8 cellular contexts compared by ENCODE assay signal in the genomic region with DNA sequence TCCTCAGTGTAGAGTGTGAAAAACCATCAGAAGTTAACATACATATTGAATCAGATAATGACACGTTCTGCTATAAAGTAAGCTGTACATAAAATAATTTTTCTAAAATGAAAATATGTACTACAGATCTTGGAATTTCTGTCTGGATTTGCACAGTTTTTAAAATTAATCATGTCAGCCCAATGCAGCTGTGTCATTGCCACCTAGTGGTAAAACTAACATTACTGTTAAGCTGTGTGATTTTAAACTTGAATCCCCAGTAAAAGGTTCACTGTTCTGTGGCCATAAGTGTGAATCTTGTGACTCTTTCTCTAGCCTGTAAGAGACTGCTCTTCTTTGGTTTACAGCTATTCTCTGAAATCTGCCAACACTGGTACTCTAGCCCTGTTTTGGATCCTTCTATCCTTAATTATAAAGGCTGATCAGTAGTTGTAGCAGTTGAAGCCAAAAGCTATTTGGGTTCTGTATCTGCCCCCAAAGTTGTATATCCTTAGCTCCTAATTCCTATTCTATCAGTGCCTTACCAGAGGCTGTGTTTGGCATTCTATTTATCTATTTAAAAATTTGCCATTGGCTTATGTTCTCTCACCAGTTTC. TPM values are rescaled to one million over a fixed set of nuclear protein-coding genes. Genes with fewer than 3 reads are reported as not detected.
DNase-seq lines count a peak whose midpoint lies in the region; ATAC-seq, FAIRE-seq and TF ChIP-seq lines count a peak whose summit lies in the region.

No MANE protein-coding gene starts in this region.

- no peak for ATAC-seq in activated T-cell treated with anti-CD3 and anti-CD28 coated beads, Interleukin-2, amount 50 U/mL, for 4 hours

- peak; percentile 71 for TF ChIP-seq CTCF in foreskin fibroblast (IDR thresholded peaks at IDR 0.05; ENCODE audit: low read depth, low read length)

- H3K27me3 ChIP-seq in small intestine (ENCODE audit: control insufficient read depth in 2 of 2, insufficient read depth in 2 of 2, low read length in 2 of 2): no peaks in the 10 kb centered on the region

- no peak overlapping the region for H3K4me3 Mint-ChIP-seq in activated T-cell treated with anti-CD3 and anti-CD28 coated beads, Interleukin-2, amount 50 U/mL, for 4 hours

- no peak for FAIRE-seq in HTR-8/SVneo (lab: Jason Lieb, UNC)
- no peak for FAIRE-seq in small intestine (lab: Jason Lieb, UNC)

- no peaks in the 10 kb centered on the region for H3K27me3 Mint-ChIP-seq in activated T-cell treated with anti-CD3 and anti-CD28 coated beads, Interleukin-2, amount 50 U/mL, for 4 hours (ENCODE audit: low read depth)

- H3K9me3 Mint-ChIP-seq in activated T-cell treated with anti-CD3 and anti-CD28 coated beads, Interleukin-2, amount 50 U/mL, for 4 hours: peaks cover 11% of the 10 kb centered on the region

- H3K9me3 ChIP-seq in SK-N-MC (ENCODE audit: low read depth, low read length) (no peaks in the 10 kb centered on the region), small intestine (ENCODE audit: control insufficient read depth, low read depth) (no peaks in the 10 kb centered on the region)

- H3K27ac ChIP-seq in SK-N-MC: no peak overlapping the region
- H3K27ac ChIP-seq in small intestine (ENCODE audit: low read depth in 1 of 2, low read length in 1 of 2): no peak overlapping the region

- H3K4me3 ChIP-seq in SK-N-MC: no peak overlapping the region
- H3K4me3 ChIP-seq in foreskin fibroblast (ENCODE audit: low read depth in 1 of 2, low read length in 2 of 2): no peak overlapping the region
- no peak overlapping the region for H3K4me3 ChIP-seq in small intestine (ENCODE audit: low read depth in 1 of 2, low read length in 2 of 2)

- no peak overlapping the region for H3K9ac ChIP-seq in SK-N-MC (ENCODE audit: insufficient read length)

- no peaks in the 10 kb centered on the region for H3K36me3 ChIP-seq in SK-N-MC (ENCODE audit: insufficient read depth, low read length)
- no peaks in the 10 kb centered on the region for H3K36me3 ChIP-seq in small intestine (ENCODE audit: control insufficient read depth in 2 of 2, insufficient read depth in 2 of 2, low read length in 2 of 2)

- H3K36me3 Mint-ChIP-seq in activated T-cell treated with anti-CD3 and anti-CD28 coated beads, Interleukin-2, amount 50 U/mL, for 4 hours (ENCODE audit: insufficient read depth): peaks cover 15% of the 10 kb centered on the region

- DNase-seq in Daoy (ENCODE audit: low read depth) (peak; percentile 27), HTR-8/SVneo (ENCODE audit: insufficient read length, low spot score) (peak; percentile 42), SK-N-MC (ENCODE audit: low read depth, low spot score) (peak; percentile 28), foreskin fibroblast (peak; percentile 24 to 70), small intestine (peak; percentile 34), HuH-7.5 (ENCODE audit: low spot score) (no peak), occipital lobe (lab: John Stamatoyannopoulos, UW) (no peak)
- no peak for DNase-seq in activated T-cell treated with anti-CD3 and anti-CD28 coated beads, Interleukin-2, amount 50 U/mL, for 4 hours

- 4 to 20% (median 6%) methylated on average over 1 of the region's 1 CpG for WGBS in small intestine, 3 donors

- H3K4me1 ChIP-seq in small intestine (ENCODE audit: control insufficient read depth in 2 of 2, insufficient read depth in 1 of 2, low read depth in 1 of 2, low read length in 1 of 2): no peaks in the 10 kb centered on the region

- H3K4me1 Mint-ChIP-seq in activated T-cell treated with anti-CD3 and anti-CD28 coated beads, Interleukin-2, amount 50 U/mL, for 4 hours (ENCODE audit: low read depth): peaks cover 34% of the 10 kb centered on the region

RNA-seq across cellular contexts. Expression of a gene that starts 4.0 kb away (rescaled TPM):
- 4.7 and 5.2 TPM in 2 replicates for total RNA-seq in Daoy (2014; rRNA removed; shearing (Covaris generic))
- 1 to 10 TPM; 1.6 to 5.5 (median 3.1) TPM for polyA plus RNA-seq in small intestine
- total RNA-seq in activated T-cell treated with anti-CD3 and anti-CD28 coated beads, Interleukin-2, amount 50 U/mL, for 4 hours: 10 to 100 TPM in 1 of 3 donors, 1 to 10 TPM in 2; 8.9 to 11.4 (median 9.4) TPM
- 14.3 TPM for total RNA-seq in occipital lobe

RNA-seq across cellular contexts. Expression of a gene that starts 4.1 kb away (rescaled TPM):
- 12.9 and 13.6 TPM in 2 replicates for total RNA-seq in Daoy (2014; rRNA removed; shearing (Covaris generic))
- polyA plus RNA-seq in small intestine: 10 to 100 TPM; 10.3 to 13.2 (median 11.1) TPM
- 10 to 100 TPM; 17.6 to 23.8 (median 20.7) TPM for total RNA-seq in activated T-cell treated with anti-CD3 and anti-CD28 coated beads, Interleukin-2, amount 50 U/mL, for 4 hours
- total RNA-seq in occipital lobe: 68.8 TPM

RNA-seq across cellular contexts. Expression of a gene that starts 50.9 kb away (rescaled TPM):
- 6.2 and 6.6 TPM in 2 replicates for total RNA-seq in Daoy (2014; rRNA removed; shearing (Covaris generic))
- polyA plus RNA-seq in small intestine: 1 to 10 TPM in 1 of 3 donors, under 1 TPM in 2; 0.45 to 2.4 (median 0.81) TPM
- 10 to 100 TPM; 27.3 to 29.8 (median 29.2) TPM for total RNA-seq in activated T-cell treated with anti-CD3 and anti-CD28 coated beads, Interleukin-2, amount 50 U/mL, for 4 hours
- 4.8 TPM for total RNA-seq in occipital lobe

Comparison
In these comparisons a context has a peak if more than half of its experiments do, and no peak if none do; other contexts are left out.
1. DNase-seq: peak in Daoy (single experiment), HTR-8/SVneo (single experiment), SK-N-MC (single experiment), foreskin fibroblast (2 of 2) and small intestine (single experiment); none in activated T-cell treated with anti-CD3 and anti-CD28 coated beads, Interleukin-2, amount 50 U/mL, for 4 hours (single experiment), HuH-7.5 (single experiment) and occipital lobe (single experiment).